In genomic region chr17:13030459-13031305, GRCh38 we compare ENCODE assay signal across 9 cellular contexts. TPM values are rescaled to one million over a fixed set of nuclear protein-coding genes. Genes with fewer than 3 reads are reported as not detected.
DNase-seq lines count a peak whose midpoint lies in the region; ATAC-seq lines count a peak whose summit lies in the region.
"Had no signal": no experiment of that assay in that cellular context is flagged by ENCODE, and none has a peak within 500 bp of the region (broad histone marks: within the 10 kb centered on the region; RNA-seq: fewer than 3 reads in every experiment).

No MANE protein-coding gene starts in this region.

- H3K9me3 ChIP-seq in CD8-positive, alpha-beta memory T cell (ENCODE audit: low read length), result no peaks in the 10 kb centered on the region
- H3K9me3 ChIP-seq in trophoblast cell (ENCODE audit: insufficient read depth, low read depth, low read length), result peaks cover under 1% of the 10 kb centered on the region

- peaks cover 0 to 8% (median 5%) of the 10 kb centered on the region in 5 donors for H3K9me3 Mint-ChIP-seq in CD8-positive, alpha-beta memory T cell
- H3K9me3 Mint-ChIP-seq: T-helper 1 cell treated with Interleukin-12 subunit alpha and Interleukin-12 subunit beta and Interleukin-4 antibody, amounts not matched to agents 30 μg/mL and 1 μg/mL, for 36 hours had no signal

- no peak overlapping the region for H2BK12ac ChIP-seq in trophoblast cell (ENCODE audit: low read length)

- POLR2A ChIA-PET in CD8-positive, alpha-beta memory T cell (lab: Charles Lee), result interaction anchor here (0.7 kb wide), 1 partner anchor 563 kb away, joined by 4 read pairs; no protein-coding TSS in a partner anchor

- peak; percentile 23 to 54 (median 34) for DNase-seq in CD8-positive, alpha-beta memory T cell
- DNase-seq in NCI-H774 (lab: John Stamatoyannopoulos, UW) (peak; percentile 15), foreskin melanocyte (peak; percentile 41), trophoblast cell (peak; percentile 65 to 90), islet precursor cell (no peak), GM19240 (ENCODE audit: insufficient read length, low spot score) (no peak)
- peak; percentile 56 to 57 for DNase-seq in activated T-cell treated with anti-CD3 and anti-CD28 coated beads, Interleukin-2, amount 50 U/mL, for 48 hours

- H2BK120ac ChIP-seq in trophoblast cell (ENCODE audit: insufficient read depth, low read length, poor library complexity), result no peak overlapping the region

- no peak overlapping the region for H4K91ac ChIP-seq in trophoblast cell (ENCODE audit: low read depth, low read length)

- no peak overlapping the region for H3K18ac ChIP-seq in trophoblast cell (ENCODE audit: low read length)

- peaks cover 11% of the 10 kb centered on the region for H3K4me1 ChIP-seq in CD8-positive, alpha-beta memory T cell (ENCODE audit: insufficient read depth, low read length)
- H3K4me1 ChIP-seq in trophoblast cell (ENCODE audit: control insufficient read depth in 1 of 2, insufficient read depth in 2 of 2, low read length in 2 of 2), result no peaks in the 10 kb centered on the region

- no peak overlapping the region for H2AFZ ChIP-seq in trophoblast cell (ENCODE audit: insufficient read depth, low read length, poor library complexity)

- no peak overlapping the region for H4K12ac ChIP-seq in trophoblast cell (ENCODE audit: low read depth, low read length)

- no peaks in the 10 kb centered on the region for H3K79me2 ChIP-seq in trophoblast cell (ENCODE audit: control insufficient read depth, insufficient read depth, low read length, poor library complexity)

- H3K4me3 Mint-ChIP-seq in CD8-positive, alpha-beta memory T cell, result no peak overlapping the region
- H3K4me3 Mint-ChIP-seq: T-helper 1 cell treated with Interleukin-12 subunit alpha and Interleukin-12 subunit beta and Interleukin-4 antibody, amounts not matched to agents 30 μg/mL and 1 μg/mL, for 36 hours had no signal

- no peak overlapping the region for H3K14ac ChIP-seq in trophoblast cell (ENCODE audit: low read length)

- no peak overlapping the region for H3K4ac ChIP-seq in trophoblast cell (ENCODE audit: low read depth, low read length)

- peaks cover 7 to 21% of the 10 kb centered on the region in 2 donors for H3K27me3 Mint-ChIP-seq in CD8-positive, alpha-beta memory T cell

- ATAC-seq in GM21367 (IDR thresholded peaks at IDR 0.05; ENCODE audit: unreplicated experiment), result peak; percentile 57

- peaks cover 6 to 9% (median 8%) of the 10 kb centered on the region in 3 donors for H3K4me1 Mint-ChIP-seq in CD8-positive, alpha-beta memory T cell

- no peaks in the 10 kb centered on the region for H3K79me1 ChIP-seq in trophoblast cell (ENCODE audit: low read length)

- H3K23ac ChIP-seq in trophoblast cell (ENCODE audit: low read length), result no peak overlapping the region

- no peak overlapping the region for H3K27ac ChIP-seq in CD8-positive, alpha-beta memory T cell (ENCODE audit: low read depth, low read length)
- no peak overlapping the region for H3K27ac ChIP-seq in trophoblast cell (ENCODE audit: low read depth, low read length)

- CTCF ChIA-PET in CD8-positive, alpha-beta memory T cell (lab: Charles Lee), result interaction anchor here (0.7 to 6.3 kb wide), 14 partner anchors 8 to 1896 kb away, joined by 3 to 103 read pairs (median 5); partner anchors contain the start of gene ELAC2

- H3K36me3 ChIP-seq in CD8-positive, alpha-beta memory T cell (ENCODE audit: insufficient read depth, low read length), result no peaks in the 10 kb centered on the region
- no peaks in the 10 kb centered on the region for H3K36me3 ChIP-seq in trophoblast cell (ENCODE audit: control insufficient read depth in 1 of 2, insufficient read depth in 2 of 2, low read length in 2 of 2)

- peak overlapping the region in 1 of 8 donors; percentile 4 for H3K27ac Mint-ChIP-seq in CD8-positive, alpha-beta memory T cell

- H3K4me2 ChIP-seq in trophoblast cell (ENCODE audit: low read length), result no peak overlapping the region

- no peaks in the 10 kb centered on the region for H3K27me3 ChIP-seq in CD8-positive, alpha-beta memory T cell (ENCODE audit: insufficient read depth, low read length, poor library complexity, severe bottlenecking)
- H3K27me3 ChIP-seq in trophoblast cell (ENCODE audit: insufficient read depth, low read length), result no peaks in the 10 kb centered on the region

- H2AK5ac ChIP-seq in trophoblast cell (ENCODE audit: low read length), result no peak overlapping the region

- H4K8ac ChIP-seq in trophoblast cell (ENCODE audit: low read depth, low read length), result no peak overlapping the region

- no peak overlapping the region for H3K9ac ChIP-seq in trophoblast cell (ENCODE audit: low read length)

- WGBS in trophoblast cell (ENCODE audit: extremely low coverage, insufficient coverage, insufficient read length), result no CpG with 5 or more reads among the region's 11 CpGs

- H2BK5ac ChIP-seq in trophoblast cell (ENCODE audit: low read depth, low read length, poor library complexity), result no peak overlapping the region

- H3K36me3 Mint-ChIP-seq in CD8-positive, alpha-beta memory T cell, result peaks cover 0 to 7% (median 5%) of the 10 kb centered on the region in 3 donors

- no peak overlapping the region for H3K4me3 ChIP-seq in CD8-positive, alpha-beta memory T cell (ENCODE audit: low read length)
- no peak overlapping the region for H3K4me3 ChIP-seq in trophoblast cell (ENCODE audit: low read depth, low read length)

RNA-seq across cellular contexts. Expression of gene ELAC2, which starts 12.9 kb away (rescaled TPM):
- 10 to 100 TPM; 84.5 to 86.3 TPM for total RNA-seq in CD8-positive, alpha-beta memory T cell
- polyA plus RNA-seq in CD8-positive, alpha-beta memory T cell, result 54.2 TPM
- polyA plus RNA-seq in trophoblast cell (2013), result 58.4 and 58.6 TPM in 2 replicates

Comparison
In these comparisons a context has a peak if more than half of its experiments do, and no peak if none do; other contexts are left out.
1. DNase-seq: peak in CD8-positive, alpha-beta memory T cell (5 of 5), NCI-H774 (single experiment), activated T-cell treated with anti-CD3 and anti-CD28 coated beads, Interleukin-2, amount 50 U/mL, for 48 hours (2 of 2), foreskin melanocyte (single experiment) and trophoblast cell (2 of 2); none in islet precursor cell (single experiment) and GM19240 (single experiment).